Comparison of ENCODE assay signal across 8 cellular contexts in genomic region chr1:174726167-174726879, GRCh38.
DNase-seq lines count a peak whose midpoint lies in the region; ATAC-seq, FAIRE-seq and TF ChIP-seq lines count a peak whose summit lies in the region.

No MANE protein-coding gene starts in this region.

- H3K27me3 Mint-ChIP-seq in activated naive CD8-positive, alpha-beta T cell treated with anti-CD3 and anti-CD28 coated beads, Interleukin-2, amount 50 U/mL, for 24 hours = no peaks in the 10 kb centered on the region

- H3K4me3 ChIP-seq in foreskin fibroblast (ENCODE audit: low read depth in 1 of 2, low read length in 2 of 2) = no peak overlapping the region

- H3K27ac Mint-ChIP-seq in activated naive CD8-positive, alpha-beta T cell treated with anti-CD3 and anti-CD28 coated beads, Interleukin-2, amount 50 U/mL, for 24 hours = no peak overlapping the region

- DNase-seq in GM13976 (ENCODE audit: low spot score) (no peak), RCC 7860 (ENCODE audit: low spot score) (peak; percentile 34), foreskin fibroblast (peak in 1 of 2 donors; percentile 54), T-helper 1 cell (no peak)
- no peak for DNase-seq in stimulated activated naive CD4-positive, alpha-beta T cell treated with Interleukin-2 at 50 U/mL for 16 hours (lab: John Stamatoyannopoulos, UW)
- DNase-seq in activated naive CD8-positive, alpha-beta T cell treated with anti-CD3 and anti-CD28 coated beads, Interleukin-2, amount 50 U/mL, for 24 hours = no peak

- no peaks in the 10 kb centered on the region for H3K9me3 Mint-ChIP-seq in activated naive CD8-positive, alpha-beta T cell treated with anti-CD3 and anti-CD28 coated beads, Interleukin-2, amount 50 U/mL, for 24 hours

- no peaks in the 10 kb centered on the region for H3K4me1 Mint-ChIP-seq in activated naive CD8-positive, alpha-beta T cell treated with anti-CD3 and anti-CD28 coated beads, Interleukin-2, amount 50 U/mL, for 24 hours

- H3K36me3 Mint-ChIP-seq in activated naive CD8-positive, alpha-beta T cell treated with anti-CD3 and anti-CD28 coated beads, Interleukin-2, amount 50 U/mL, for 24 hours (ENCODE audit: low read depth) = no peaks in the 10 kb centered on the region

- no peak for ATAC-seq in GM18907 (IDR thresholded peaks at IDR 0.05; ENCODE audit: unreplicated experiment)
- ATAC-seq in activated naive CD8-positive, alpha-beta T cell treated with anti-CD3 and anti-CD28 coated beads, Interleukin-2, amount 50 U/mL, for 24 hours = no peak

- TF ChIP-seq CTCF in GM13976 (IDR thresholded peaks at IDR 0.05; ENCODE audit: borderline replicate concordance, control extremely low read depth, extremely low read depth, insufficient read depth, missing control alignments) = peak; percentile 25
- TF ChIP-seq CTCF in foreskin fibroblast (IDR thresholded peaks at IDR 0.05; ENCODE audit: low read depth, low read length) = peak; percentile 24

- in situ Hi-C loops in GM13976 (cut with MboI; ENCODE audit: low sequenced_read_pairs, unreplicated experiment) = loop anchor here (25.0 kb wide), 1 partner anchor 639 kb away; no protein-coding TSS in a partner anchor

- peak; percentile 94 for FAIRE-seq in A204.1 (lab: Jason Lieb, UNC)
- peak; percentile 81 for FAIRE-seq in RCC 7860 (lab: Jason Lieb, UNC)

- no peak overlapping the region for H3K4me3 Mint-ChIP-seq in activated naive CD8-positive, alpha-beta T cell treated with anti-CD3 and anti-CD28 coated beads, Interleukin-2, amount 50 U/mL, for 24 hours
